ENCODE assay signal across 12 cellular contexts in genomic region chr2:207327513-207327912, GRCh38.
"Had no signal": no experiment of that assay in that cellular context is flagged by ENCODE, and none has a peak within 500 bp of the region (broad histone marks: within the 10 kb centered on the region; RNA-seq: fewer than 3 reads in every experiment).

No MANE protein-coding gene starts in this region.

- H3K4me3 Mint-ChIP-seq: activated CD4-positive, alpha-beta memory T cell treated with anti-CD3 and anti-CD28 coated beads for 36 hours; activated naive CD8-positive, alpha-beta T cell treated with anti-CD3 and anti-CD28 coated beads, Interleukin-2, amount 50 U/mL, for 24 hours; nephron progenitor cell; stimulated activated naive CD8-positive, alpha-beta T cell treated with anti-CD3 and anti-CD28 coated beads, Interleukin-15, Interleukin-2, amounts not matched to agents 100 ng/mL and 50 ng/mL, for 24 hours had no signal

- H3K4me3 ChIP-seq: esophagus squamous epithelium, mucosa of descending colon, testis had no signal

- H3K27ac ChIP-seq: esophagus squamous epithelium, testis had no signal

- H3K9me3 ChIP-seq: esophagus squamous epithelium, mucosa of descending colon, testis had no signal

- H3K27me3 ChIP-seq: esophagus squamous epithelium, testis had no signal

- H3K27me3 Mint-ChIP-seq: activated CD4-positive, alpha-beta memory T cell treated with anti-CD3 and anti-CD28 coated beads for 36 hours; activated naive CD8-positive, alpha-beta T cell treated with anti-CD3 and anti-CD28 coated beads, Interleukin-2, amount 50 U/mL, for 24 hours; stimulated activated naive CD8-positive, alpha-beta T cell treated with anti-CD3 and anti-CD28 coated beads, Interleukin-15, Interleukin-2, amounts not matched to agents 100 ng/mL and 50 ng/mL, for 24 hours had no signal

- ATAC-seq: activated naive CD8-positive, alpha-beta T cell treated with anti-CD3 and anti-CD28 coated beads, Interleukin-2, amount 50 U/mL, for 24 hours; mucosa of descending colon; sciatic nerve had no signal

- DNase-seq: activated CD4-positive, alpha-beta memory T cell treated with anti-CD3 and anti-CD28 coated beads for 36 hours; activated CD4-positive, CD25-positive, alpha-beta regulatory T cell treated with anti-CD3 and anti-CD28 coated beads, Interleukin-2, amount 50 U/mL, for 72 hours; activated naive CD4-positive, alpha-beta T cell treated with Interleukin-2 at 50 U/mL for 16 hours; activated naive CD8-positive, alpha-beta T cell treated with anti-CD3 and anti-CD28 coated beads, Interleukin-2, amount 50 U/mL, for 24 hours; activated T-cell treated with anti-CD3 and anti-CD28 coated beads, Interleukin-2, amount 50 U/mL, for 48 hours; esophagus squamous epithelium; foreskin fibroblast; mucosa of descending colon; nephron progenitor cell; testis had no signal

- H3K36me3 ChIP-seq: esophagus squamous epithelium had no signal

- H3K9me3 Mint-ChIP-seq: activated CD4-positive, alpha-beta memory T cell treated with anti-CD3 and anti-CD28 coated beads for 36 hours; activated naive CD8-positive, alpha-beta T cell treated with anti-CD3 and anti-CD28 coated beads, Interleukin-2, amount 50 U/mL, for 24 hours; nephron progenitor cell; stimulated activated naive CD8-positive, alpha-beta T cell treated with anti-CD3 and anti-CD28 coated beads, Interleukin-15, Interleukin-2, amounts not matched to agents 100 ng/mL and 50 ng/mL, for 24 hours had no signal

- H3K27ac Mint-ChIP-seq: activated CD4-positive, alpha-beta memory T cell treated with anti-CD3 and anti-CD28 coated beads for 36 hours; activated naive CD8-positive, alpha-beta T cell treated with anti-CD3 and anti-CD28 coated beads, Interleukin-2, amount 50 U/mL, for 24 hours; nephron progenitor cell; stimulated activated naive CD8-positive, alpha-beta T cell treated with anti-CD3 and anti-CD28 coated beads, Interleukin-15, Interleukin-2, amounts not matched to agents 100 ng/mL and 50 ng/mL, for 24 hours had no signal

- H3K4me1 ChIP-seq: testis had no signal
